ENCODE assay signal across 1 cellular context in the genomic region with DNA sequence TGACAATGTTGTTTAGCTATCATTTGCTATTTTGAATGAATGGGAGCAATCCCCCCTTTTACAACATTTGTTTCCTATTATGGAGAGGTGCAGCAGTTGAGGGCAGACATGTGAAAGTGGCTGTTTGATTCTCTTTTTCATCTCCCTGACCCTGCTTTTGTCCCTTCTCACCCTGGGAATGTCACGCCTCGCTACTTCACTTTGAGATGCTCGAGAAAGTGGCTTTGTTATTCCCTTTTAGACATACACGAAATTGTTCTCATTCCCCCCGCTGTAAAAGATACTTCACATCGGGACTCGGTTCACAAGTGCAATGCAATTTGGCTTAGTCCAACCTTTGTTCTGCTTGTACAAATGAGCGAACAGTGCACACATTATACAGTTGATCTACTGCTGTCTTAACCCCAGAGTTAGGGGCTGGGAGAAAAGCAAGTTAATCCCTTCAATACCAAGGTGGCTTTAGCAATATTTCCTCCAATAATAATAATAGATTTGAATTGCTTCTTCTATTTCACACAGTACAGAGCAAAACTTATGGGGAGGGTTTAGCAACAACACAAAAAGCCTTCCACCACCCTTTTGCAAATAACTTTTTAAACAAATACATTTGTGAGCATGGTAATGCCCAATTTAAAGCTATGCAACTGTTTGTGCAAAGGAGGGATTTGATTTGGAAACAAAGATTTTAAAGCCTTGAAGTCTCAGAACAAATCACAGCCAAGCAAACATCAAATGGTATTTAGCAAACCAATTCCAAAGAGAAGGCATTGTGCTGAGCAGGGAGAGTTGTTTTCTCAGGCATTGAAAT.
TF ChIP-seq lines count a peak whose summit lies in the region.

No MANE protein-coding gene starts in this region.

TF ChIP-seq in H1, 55 proteins besides CTCF, POLR2A, EP300 and RAD21:
- TF ChIP-seq TBP (IDR thresholded peaks at IDR 0.05; ENCODE audit: low read depth, low read length) (no peak), CHD7 (IDR thresholded peaks at IDR 0.05; ENCODE audit: insufficient replicate concordance, low read length) (peak; percentile 70), MAFK (IDR thresholded peaks at IDR 0.05; ENCODE audit: low read depth, low read length) (peak; percentile 74; the same call in 1 of the 2 replicates)
